ENCODE assay signal across 20 cellular contexts in the genomic region with DNA sequence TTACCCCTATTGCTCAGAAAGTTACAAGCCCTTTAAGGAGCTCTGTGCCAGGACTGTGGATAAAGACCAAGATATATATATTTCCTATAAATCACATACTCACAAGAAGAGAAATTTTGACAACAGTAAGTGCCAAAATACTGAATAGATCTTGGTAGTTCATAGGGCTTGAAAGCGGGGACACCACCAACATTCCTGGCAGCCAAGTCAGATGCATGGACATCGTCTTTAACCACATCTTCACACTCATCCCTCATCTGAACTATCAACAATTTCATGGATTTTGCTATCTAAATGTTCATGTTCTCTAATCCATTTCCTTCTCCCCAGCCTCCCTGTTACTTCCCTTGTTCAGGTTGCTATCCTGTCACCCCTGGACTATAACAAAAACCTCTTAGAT.
DNase-seq lines count a peak whose midpoint lies in the region; FAIRE-seq and TF ChIP-seq lines count a peak whose summit lies in the region.
"Had no signal": no experiment of that assay in that cellular context is flagged by ENCODE, and none has a peak within 500 bp of the region (broad histone marks: within the 10 kb centered on the region; RNA-seq: fewer than 3 reads in every experiment).

No MANE protein-coding gene starts in this region.

- WGBS in small intestine, 3 donors, result 91 to 95% (median 94%) methylated on average over 2 of the region's 2 CpGs

- H3K4me1 ChIP-seq in small intestine (ENCODE audit: control insufficient read depth in 2 of 2, insufficient read depth in 1 of 2, low read depth in 1 of 2, low read length in 1 of 2), result no peaks in the 10 kb centered on the region

- H3K27ac Mint-ChIP-seq in neural crest cell (ENCODE audit: unreplicated experiment), result peak overlapping the region; percentile 0
- H3K27ac Mint-ChIP-seq: CD8-positive, alpha-beta T cell; GM23338 had no signal

- peaks cover 4% of the 10 kb centered on the region for H3K36me3 Mint-ChIP-seq in neural crest cell (ENCODE audit: low read depth)

- H3K9me3 ChIP-seq in small intestine (ENCODE audit: control insufficient read depth, low read depth), result no peaks in the 10 kb centered on the region
- H3K9me3 ChIP-seq: BLaER1 had no signal

- DNase-seq in ELR (ENCODE audit: low read depth) (peak; percentile 18), LHCN-M2 (ENCODE audit: low read depth) (peak; percentile 54), amniotic epithelial cell (ENCODE audit: low read depth) (peak; percentile 37), neural crest cell (ENCODE audit: low read depth, low spot score) (no peak), small intestine (no peak), ecto neural progenitor cell (ENCODE audit: low spot score) (no peak), NCI-H2107 (lab: John Stamatoyannopoulos, UW) (no peak), occipital lobe (lab: John Stamatoyannopoulos, UW) (no peak)
- DNase-seq: 8988T; Calu3; CD8-positive, alpha-beta T cell; DMS79 treated with DMSO at 0.1 percent for 48 hours; EL; HCEC 1CT had no signal

- no peak for FAIRE-seq in small intestine (lab: Jason Lieb, UNC)
- FAIRE-seq: G401.6, GM12892, GM18507, H54 had no signal

- H3K27ac ChIP-seq in small intestine (ENCODE audit: low read depth in 1 of 2, low read length in 1 of 2), result no peak overlapping the region
- H3K27ac ChIP-seq: BLaER1 had no signal

- H3K27me3 ChIP-seq in small intestine (ENCODE audit: control insufficient read depth in 2 of 2, insufficient read depth in 2 of 2, low read length in 2 of 2), result no peaks in the 10 kb centered on the region
- H3K27me3 ChIP-seq: BLaER1 had no signal

- no peaks in the 10 kb centered on the region for H3K9me3 Mint-ChIP-seq in neural crest cell
- H3K9me3 Mint-ChIP-seq: CD8-positive, alpha-beta T cell; GM23338 had no signal

- no peak overlapping the region for H3K4me3 ChIP-seq in small intestine (ENCODE audit: low read depth in 1 of 2, low read length in 2 of 2)
- H3K4me3 ChIP-seq: BLaER1, GM23338 had no signal

- TF ChIP-seq CTCF in neural crest cell (conservative IDR thresholded peaks at IDR 0.05), result no peak

- H3K4me1 Mint-ChIP-seq in neural crest cell, result no peaks in the 10 kb centered on the region
- H3K4me1 Mint-ChIP-seq: GM23338 had no signal

- H3K36me3 ChIP-seq in small intestine (ENCODE audit: control insufficient read depth in 2 of 2, insufficient read depth in 2 of 2, low read length in 2 of 2), result no peaks in the 10 kb centered on the region
- H3K36me3 ChIP-seq: BLaER1 had no signal

- no peaks in the 10 kb centered on the region for H3K27me3 Mint-ChIP-seq in neural crest cell (ENCODE audit: low read depth)

- H3K4me3 Mint-ChIP-seq in neural crest cell, result no peak overlapping the region
- H3K4me3 Mint-ChIP-seq: CD8-positive, alpha-beta T cell; GM23338 had no signal

Comparison
In these comparisons a context has a peak if more than half of its experiments do, and no peak if none do; other contexts are left out.
1. DNase-seq: peak in ELR (single experiment), LHCN-M2 (single experiment) and amniotic epithelial cell (single experiment); none in neural crest cell (single experiment), small intestine (single experiment), ecto neural progenitor cell (single experiment), NCI-H2107 (single experiment) and occipital lobe (single experiment).